In genomic region chr22:46587067-46587471, GRCh38 we compare ENCODE assay signal across 10 cellular contexts. TPM values are rescaled to one million over a fixed set of nuclear protein-coding genes. Genes with fewer than 3 reads are reported as not detected.
DNase-seq lines count a peak whose midpoint lies in the region; ATAC-seq and TF ChIP-seq lines count a peak whose summit lies in the region.
"Had no signal": no experiment of that assay in that cellular context is flagged by ENCODE, and none has a peak within 500 bp of the region (broad histone marks: within the 10 kb centered on the region; RNA-seq: fewer than 3 reads in every experiment).

No MANE protein-coding gene starts in this region.

- no peaks in the 10 kb centered on the region for H3K9me3 Mint-ChIP-seq in T-helper 2 cell treated with Interferon-gamma antibody and Interleukin-4, amounts not matched to agents 5 μg/mL and 100 μg/mL, for 36 hours

- H3K9me3 ChIP-seq in osteoblast (ENCODE audit: low read depth, low read length) (no peaks in the 10 kb centered on the region), HAP-1 (no peaks in the 10 kb centered on the region)

- H3K4me1 Mint-ChIP-seq in T-helper 2 cell treated with Interferon-gamma antibody and Interleukin-4, amounts not matched to agents 5 μg/mL and 100 μg/mL, for 36 hours (ENCODE audit: low read depth), result peaks cover 27% of the 10 kb centered on the region

- H3K27ac ChIP-seq in osteoblast (ENCODE audit: low read depth, low read length), result no peak overlapping the region
- H3K27ac ChIP-seq: KMS-11 had no signal

- no peaks in the 10 kb centered on the region for H3K27me3 Mint-ChIP-seq in T-helper 2 cell treated with Interferon-gamma antibody and Interleukin-4, amounts not matched to agents 5 μg/mL and 100 μg/mL, for 36 hours (ENCODE audit: low read depth)

- H4K20me1 ChIP-seq in osteoblast (ENCODE audit: insufficient read depth, low read length), result peaks cover 41% of the 10 kb centered on the region

- H3K4me1 ChIP-seq in osteoblast (ENCODE audit: insufficient read depth, low read length), result peaks cover 2% of the 10 kb centered on the region
- H3K4me1 ChIP-seq in HAP-1, result no peaks in the 10 kb centered on the region

- peaks cover 18% of the 10 kb centered on the region for H3K79me2 ChIP-seq in osteoblast (ENCODE audit: insufficient read depth, low read length)

- H3K4me3 ChIP-seq in osteoblast (ENCODE audit: insufficient read depth, low read length) (no peak overlapping the region), HAP-1 (no peak overlapping the region)

- no peaks in the 10 kb centered on the region for H3K27me3 ChIP-seq in osteoblast (ENCODE audit: insufficient read depth, low read length)
- H3K27me3 ChIP-seq in HAP-1 (ENCODE audit: low read depth), result no peaks in the 10 kb centered on the region

- H3K36me3 ChIP-seq in osteoblast (ENCODE audit: insufficient read depth, low read length) (no peaks in the 10 kb centered on the region), HAP-1 (replicated peaks) (no peaks in the 10 kb centered on the region)

- no peak for TF ChIP-seq CTCF in osteoblast (IDR thresholded peaks at IDR 0.05; ENCODE audit: extremely low read depth, low read depth, low read length)

- in situ Hi-C loops in HAP-1 (cut with MboI; ENCODE audit: low sequenced_read_pairs), result no loop called here

- peaks cover 4% of the 10 kb centered on the region for H3K36me3 Mint-ChIP-seq in T-helper 2 cell treated with Interferon-gamma antibody and Interleukin-4, amounts not matched to agents 5 μg/mL and 100 μg/mL, for 36 hours (ENCODE audit: low read depth)

- no peak overlapping the region for H3K4me2 ChIP-seq in osteoblast (ENCODE audit: insufficient read depth, low read length)
- H3K4me2 ChIP-seq: KMS-11 had no signal

- DNase-seq in T-helper 2 cell treated with Interferon-gamma antibody and Interleukin-4, amounts not matched to agents 5 μg/mL and 100 μg/mL, for 36 hours (ENCODE audit: low spot score), result no peak
- DNase-seq in osteoblast (ENCODE audit: insufficient read length, low spot score, missing footprints), result peak; percentile 42
- no peak for DNase-seq in stimulated activated CD4-positive, alpha-beta T cell treated with anti-CD3 and anti-CD28 coated beads, Interleukin-12 subunit alpha, Interleukin-12 subunit beta, amount 100 ng/mL, for 4 hours
- no peak for DNase-seq in kidney glomerular epithelial cell (lab: John Stamatoyannopoulos, UW)
- DNase-seq in HAP-1 (ENCODE audit: low spot score in 2 of 2), result no peak
- DNase-seq: cerebellar nuclear complex, SW 1271 had no signal

- peak; percentile 30 for ATAC-seq in GM18861 (IDR thresholded peaks at IDR 0.05; ENCODE audit: unreplicated experiment)
- peak; percentile 50 for ATAC-seq in GM21786 (IDR thresholded peaks at IDR 0.05; ENCODE audit: unreplicated experiment)

- H3K27ac Mint-ChIP-seq in T-helper 2 cell treated with Interferon-gamma antibody and Interleukin-4, amounts not matched to agents 5 μg/mL and 100 μg/mL, for 36 hours, result peak overlapping the region; percentile 86

- H2AFZ ChIP-seq in osteoblast (ENCODE audit: low read length), result no peak overlapping the region

- H3K4me3 Mint-ChIP-seq in T-helper 2 cell treated with Interferon-gamma antibody and Interleukin-4, amounts not matched to agents 5 μg/mL and 100 μg/mL, for 36 hours, result peak overlapping the region; percentile 83

RNA-seq across cellular contexts. Expression of gene GRAMD4, which starts 33.1 kb away (rescaled TPM):
- total RNA-seq in osteoblast, result 16.8 and 17.0 TPM in 2 replicates

RNA-seq across cellular contexts. Expression of gene CELSR1, which starts 49.6 kb away (rescaled TPM):
- 2.7 and 3.6 TPM in 2 replicates for total RNA-seq in osteoblast
